35 cellular contexts compared by ENCODE assay signal in the genomic region with DNA sequence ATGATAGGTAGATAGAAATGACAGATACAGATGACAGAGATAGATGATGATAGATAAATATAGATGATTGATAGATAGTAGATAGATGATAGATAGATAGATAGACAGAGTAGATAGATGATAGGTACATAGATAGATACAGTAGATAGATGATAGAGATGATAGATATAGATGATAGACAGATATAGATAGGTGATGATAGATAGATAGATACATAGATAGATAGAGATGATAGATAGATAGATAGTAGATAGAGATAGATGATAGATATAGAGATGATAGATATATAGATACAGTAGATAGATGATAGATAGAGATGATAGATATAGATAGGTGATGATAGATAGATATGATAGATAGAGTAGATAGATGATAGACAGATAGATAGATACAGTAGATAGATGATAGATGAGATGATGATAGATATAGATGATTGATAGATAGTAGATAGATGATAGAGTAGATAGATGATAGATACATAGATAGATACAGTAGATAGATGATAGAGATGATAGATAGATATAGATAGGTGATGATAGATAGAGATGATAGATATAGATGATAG.
"Had no signal": no experiment of that assay in that cellular context is flagged by ENCODE, and none has a peak within 500 bp of the region (broad histone marks: within the 10 kb centered on the region; RNA-seq: fewer than 3 reads in every experiment).

No MANE protein-coding gene starts in this region.

- H3K4me1 ChIP-seq: ascending aorta had no signal

- H3K4me3 Mint-ChIP-seq: activated B cell treated with CpG ODN at 0.5 μM for 24 hours; activated CD4-positive, alpha-beta memory T cell treated with anti-CD3 and anti-CD28 coated beads for 36 hours; activated CD4-positive, alpha-beta T cell treated with anti-CD3 and anti-CD28 coated beads, Interleukin-2, amount 10 ng/mL, durations not matched to agents 24 days and 14 days; activated naive CD4-positive, alpha-beta T cell treated with anti-CD3 and anti-CD28 coated beads, Interleukin-2, amount 10 ng/mL, durations not matched to agents 7 days and 5 days; activated naive CD4-positive, alpha-beta T cell treated with anti-CD3 and anti-CD28 coated beads, Interleukin-2, amount 50 U/mL, for 24 hours; activated naive CD8-positive, alpha-beta T cell; activated naive CD8-positive, alpha-beta T cell treated with anti-CD3 and anti-CD28 coated beads, Interleukin-2, amount 10 ng/mL, durations not matched to agents 7 days and 5 days; activated naive CD8-positive, alpha-beta T cell treated with anti-CD3 and anti-CD28 coated beads, Interleukin-2, amount 50 U/mL, for 24 hours; activated T-cell treated with anti-CD3 and anti-CD28 coated beads, Interleukin-2, amount 50 U/mL, for 4 hours; activated T-cell treated with anti-CD3 and anti-CD28 coated beads, Interleukin-2, amount 50 U/mL, for 72 hours; activated T-helper 1 cell treated with anti-CD3 and anti-CD28 coated beads, Interleukin-12 subunit alpha, Interleukin-12 subunit beta, Interleukin-2, Interleukin-4 antibody, amounts not matched to agents 30 ng/mL and 10 ng/mL and 1 ng/mL, durations not matched to agents 14 hours and 24 hours and 36 hours; activated T-helper 17 cell treated with anti-CD3 and anti-CD28 coated beads, Interleukin-2, amount 50 U/mL, for 72 hours; brain; central memory CD8-positive, alpha-beta T cell; T-helper 1 cell treated with Interleukin-12 subunit alpha and Interleukin-12 subunit beta and Interleukin-4 antibody, amounts not matched to agents 30 μg/mL and 1 μg/mL, for 36 hours; T-helper 2 cell treated with Interferon-gamma antibody and Interleukin-4, amounts not matched to agents 5 μg/mL and 100 μg/mL, for 36 hours had no signal

- ATAC-seq: activated naive CD8-positive, alpha-beta T cell treated with anti-CD3 and anti-CD28 coated beads, Interleukin-2, amount 50 U/mL, for 24 hours; activated T-cell treated with anti-CD3 and anti-CD28 coated beads, Interleukin-2, amount 50 U/mL, for 4 hours; activated T-cell treated with anti-CD3 and anti-CD28 coated beads, Interleukin-2, amount 50 U/mL, for 72 hours; activated T-helper 17 cell treated with anti-CD3 and anti-CD28 coated beads, Interleukin-2, amount 50 U/mL, for 72 hours had no signal

- H3K27ac Mint-ChIP-seq: activated B cell treated with CpG ODN at 0.5 μM for 24 hours; activated CD4-positive, alpha-beta memory T cell treated with anti-CD3 and anti-CD28 coated beads for 36 hours; activated CD4-positive, alpha-beta T cell treated with anti-CD3 and anti-CD28 coated beads, Interleukin-2, amount 10 ng/mL, durations not matched to agents 24 days and 14 days; activated naive CD4-positive, alpha-beta T cell treated with anti-CD3 and anti-CD28 coated beads, Interleukin-2, amount 10 ng/mL, durations not matched to agents 7 days and 5 days; activated naive CD4-positive, alpha-beta T cell treated with anti-CD3 and anti-CD28 coated beads, Interleukin-2, amount 50 U/mL, for 24 hours; activated naive CD8-positive, alpha-beta T cell; activated naive CD8-positive, alpha-beta T cell treated with anti-CD3 and anti-CD28 coated beads, Interleukin-2, amount 10 ng/mL, durations not matched to agents 7 days and 5 days; activated naive CD8-positive, alpha-beta T cell treated with anti-CD3 and anti-CD28 coated beads, Interleukin-2, amount 50 U/mL, for 24 hours; activated T-cell treated with anti-CD3 and anti-CD28 coated beads, Interleukin-2, amount 50 U/mL, for 72 hours; activated T-helper 1 cell treated with anti-CD3 and anti-CD28 coated beads, Interleukin-12 subunit alpha, Interleukin-12 subunit beta, Interleukin-2, Interleukin-4 antibody, amounts not matched to agents 30 ng/mL and 10 ng/mL and 1 ng/mL, durations not matched to agents 14 hours and 24 hours and 36 hours; activated T-helper 17 cell treated with anti-CD3 and anti-CD28 coated beads, Interleukin-2, amount 50 U/mL, for 72 hours; brain; T-helper 1 cell treated with Interleukin-12 subunit alpha and Interleukin-12 subunit beta and Interleukin-4 antibody, amounts not matched to agents 30 μg/mL and 1 μg/mL, for 36 hours; T-helper 2 cell treated with Interferon-gamma antibody and Interleukin-4, amounts not matched to agents 5 μg/mL and 100 μg/mL, for 36 hours had no signal

- H3K36me3 ChIP-seq: ascending aorta, cardiac muscle cell had no signal

- H3K9me3 ChIP-seq: ascending aorta had no signal

- H3K4me3 ChIP-seq: ascending aorta, cardiac muscle cell had no signal

- H3K27ac ChIP-seq: ascending aorta, cardiac muscle cell, VCaP had no signal

- H3K36me3 Mint-ChIP-seq: activated CD4-positive, alpha-beta memory T cell treated with anti-CD3 and anti-CD28 coated beads for 36 hours; activated naive CD4-positive, alpha-beta T cell treated with anti-CD3 and anti-CD28 coated beads, Interleukin-2, amount 10 ng/mL, durations not matched to agents 7 days and 5 days; activated naive CD4-positive, alpha-beta T cell treated with anti-CD3 and anti-CD28 coated beads, Interleukin-2, amount 50 U/mL, for 24 hours; activated naive CD8-positive, alpha-beta T cell; activated naive CD8-positive, alpha-beta T cell treated with anti-CD3 and anti-CD28 coated beads, Interleukin-2, amount 10 ng/mL, durations not matched to agents 7 days and 5 days; brain had no signal

- FAIRE-seq: bronchial epithelial cell had no signal

- H3K4me1 Mint-ChIP-seq: activated B cell treated with CpG ODN at 0.5 μM for 24 hours; activated CD4-positive, alpha-beta T cell treated with anti-CD3 and anti-CD28 coated beads, Interleukin-2, amount 10 ng/mL, durations not matched to agents 24 days and 14 days; activated naive CD4-positive, alpha-beta T cell treated with anti-CD3 and anti-CD28 coated beads, Interleukin-2, amount 10 ng/mL, durations not matched to agents 7 days and 5 days; activated naive CD4-positive, alpha-beta T cell treated with anti-CD3 and anti-CD28 coated beads, Interleukin-2, amount 50 U/mL, for 24 hours; activated naive CD8-positive, alpha-beta T cell treated with anti-CD3 and anti-CD28 coated beads, Interleukin-2, amount 10 ng/mL, durations not matched to agents 7 days and 5 days; activated naive CD8-positive, alpha-beta T cell treated with anti-CD3 and anti-CD28 coated beads, Interleukin-2, amount 50 U/mL, for 24 hours; activated T-helper 17 cell treated with anti-CD3 and anti-CD28 coated beads, Interleukin-2, amount 50 U/mL, for 72 hours; brain; central memory CD8-positive, alpha-beta T cell had no signal

- H3K9me3 Mint-ChIP-seq: activated B cell treated with CpG ODN at 0.5 μM for 24 hours; activated CD4-positive, alpha-beta memory T cell treated with anti-CD3 and anti-CD28 coated beads for 36 hours; activated CD4-positive, alpha-beta T cell treated with anti-CD3 and anti-CD28 coated beads, Interleukin-2, amount 10 ng/mL, durations not matched to agents 24 days and 14 days; activated naive CD4-positive, alpha-beta T cell treated with anti-CD3 and anti-CD28 coated beads, Interleukin-2, amount 10 ng/mL, durations not matched to agents 7 days and 5 days; activated naive CD4-positive, alpha-beta T cell treated with anti-CD3 and anti-CD28 coated beads, Interleukin-2, amount 50 U/mL, for 24 hours; activated naive CD8-positive, alpha-beta T cell treated with anti-CD3 and anti-CD28 coated beads, Interleukin-2, amount 10 ng/mL, durations not matched to agents 7 days and 5 days; activated naive CD8-positive, alpha-beta T cell treated with anti-CD3 and anti-CD28 coated beads, Interleukin-2, amount 50 U/mL, for 24 hours; activated T-cell treated with anti-CD3 and anti-CD28 coated beads, Interleukin-2, amount 50 U/mL, for 4 hours; activated T-cell treated with anti-CD3 and anti-CD28 coated beads, Interleukin-2, amount 50 U/mL, for 72 hours; activated T-helper 1 cell treated with anti-CD3 and anti-CD28 coated beads, Interleukin-12 subunit alpha, Interleukin-12 subunit beta, Interleukin-2, Interleukin-4 antibody, amounts not matched to agents 30 ng/mL and 10 ng/mL and 1 ng/mL, durations not matched to agents 14 hours and 24 hours and 36 hours; activated T-helper 17 cell treated with anti-CD3 and anti-CD28 coated beads, Interleukin-2, amount 50 U/mL, for 72 hours; central memory CD8-positive, alpha-beta T cell; T-helper 1 cell treated with Interleukin-12 subunit alpha and Interleukin-12 subunit beta and Interleukin-4 antibody, amounts not matched to agents 30 μg/mL and 1 μg/mL, for 36 hours; T-helper 2 cell treated with Interferon-gamma antibody and Interleukin-4, amounts not matched to agents 5 μg/mL and 100 μg/mL, for 36 hours had no signal

- H3K27me3 Mint-ChIP-seq: activated CD4-positive, alpha-beta T cell treated with anti-CD3 and anti-CD28 coated beads, Interleukin-2, amount 10 ng/mL, durations not matched to agents 24 days and 14 days; activated naive CD4-positive, alpha-beta T cell treated with anti-CD3 and anti-CD28 coated beads, Interleukin-2, amount 10 ng/mL, durations not matched to agents 7 days and 5 days; activated naive CD4-positive, alpha-beta T cell treated with anti-CD3 and anti-CD28 coated beads, Interleukin-2, amount 50 U/mL, for 24 hours; activated naive CD8-positive, alpha-beta T cell; activated naive CD8-positive, alpha-beta T cell treated with anti-CD3 and anti-CD28 coated beads, Interleukin-2, amount 10 ng/mL, durations not matched to agents 7 days and 5 days; activated T-helper 17 cell treated with anti-CD3 and anti-CD28 coated beads, Interleukin-2, amount 50 U/mL, for 72 hours; central memory CD8-positive, alpha-beta T cell had no signal

- H3K27me3 ChIP-seq: ascending aorta, cardiac muscle cell had no signal

- DNase-seq: activated B cell treated with CpG ODN at 0.5 μM for 24 hours; activated CD4-positive, alpha-beta memory T cell treated with anti-CD3 and anti-CD28 coated beads for 36 hours; activated CD4-positive, alpha-beta T cell treated with anti-CD3 and anti-CD28 coated beads for 4 hours; activated CD4-positive, alpha-beta T cell treated with anti-CD3 and anti-CD28 coated beads, Interleukin-2, amount 10 ng/mL, durations not matched to agents 24 days and 14 days; activated CD4-positive, alpha-beta T cell treated with anti-CD3 and anti-CD28 coated beads, Interleukin-2, amount 50 U/mL, for 1 hour; activated CD4-positive, alpha-beta T cell treated with anti-CD3 and anti-CD28 coated beads, Interleukin-2, amount 50 U/mL, for 4 hours; activated CD4-positive, CD25-positive, alpha-beta regulatory T cell treated with anti-CD3 and anti-CD28 coated beads, Interleukin-2, amount 50 U/mL, for 72 hours; activated CD8-positive, alpha-beta memory T cell treated with anti-CD3 and anti-CD28 coated beads, Interleukin-2, amount 50 U/mL, for 4 hours; activated effector memory CD4-positive, alpha-beta T cell treated with Interleukin-2 at 50 U/mL for 16 hours; activated gamma-delta T cell; activated naive CD4-positive, alpha-beta T cell treated with anti-CD3 and anti-CD28 coated beads, Interleukin-2, amount 10 ng/mL, durations not matched to agents 7 days and 5 days; activated naive CD4-positive, alpha-beta T cell treated with Interleukin-2 at 50 U/mL for 16 hours; activated naive CD8-positive, alpha-beta T cell treated with anti-CD3 and anti-CD28 coated beads, Interleukin-2, amount 10 ng/mL, durations not matched to agents 7 days and 5 days; activated naive CD8-positive, alpha-beta T cell treated with anti-CD3 and anti-CD28 coated beads, Interleukin-2, amount 50 U/mL, for 24 hours; activated T-cell treated with anti-CD3 and anti-CD28 coated beads for 4 hours; activated T-cell treated with anti-CD3 and anti-CD28 coated beads, Interleukin-2, amount 50 U/mL, for 1 hour; activated T-cell treated with anti-CD3 and anti-CD28 coated beads, Interleukin-2, amount 50 U/mL, for 4 hours; activated T-cell treated with anti-CD3 and anti-CD28 coated beads, Interleukin-2, amount 50 U/mL, for 72 hours; anterior cingulate cortex; caudate nucleus; cerebellar nuclear complex; T-helper 2 cell; T-helper 9 cell had no signal
